Comparison of ENCODE assay signal across 9 cellular contexts in the genomic region with DNA sequence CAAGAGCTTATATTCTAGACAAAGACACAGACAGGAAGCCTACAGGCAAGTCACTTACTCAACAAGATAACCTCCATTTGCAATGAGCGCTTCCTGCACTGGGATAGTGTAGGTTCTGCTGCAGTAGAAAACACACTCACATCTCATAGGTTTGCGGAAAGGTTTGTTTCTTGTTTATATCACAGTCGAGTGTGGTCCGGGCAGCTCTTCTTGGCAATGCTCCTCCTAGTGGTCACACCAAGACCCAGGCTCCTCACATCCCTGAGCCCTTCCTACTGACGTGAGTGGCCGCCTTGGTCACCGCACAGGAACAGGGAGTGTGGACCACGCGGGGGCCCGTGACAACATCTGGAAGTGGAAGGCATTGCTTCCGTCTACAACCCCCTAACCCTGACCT. TPM values are rescaled to one million over a fixed set of nuclear protein-coding genes. Genes with fewer than 3 reads are reported as not detected.
DNase-seq lines count a peak whose midpoint lies in the region; ATAC-seq and TF ChIP-seq lines count a peak whose summit lies in the region.
"Had no signal": no experiment of that assay in that cellular context is flagged by ENCODE, and none has a peak within 500 bp of the region (broad histone marks: within the 10 kb centered on the region; RNA-seq: fewer than 3 reads in every experiment).

No MANE protein-coding gene starts in this region.

- H3K4me3 ChIP-seq in hepatocyte (no peak overlapping the region), upper lobe of left lung (no peak overlapping the region)

- TF ChIP-seq POLR2A in upper lobe of left lung (IDR thresholded peaks at IDR 0.05) = no peak

- H3K27me3 ChIP-seq in hepatocyte (no peaks in the 10 kb centered on the region), upper lobe of left lung (no peaks in the 10 kb centered on the region)

- H3K4me2 ChIP-seq in hepatocyte = no peak overlapping the region

- no peak overlapping the region for H3K4me3 Mint-ChIP-seq in activated naive CD4-positive, alpha-beta T cell treated with anti-CD3 and anti-CD28 coated beads for 36 hours
- H3K4me3 Mint-ChIP-seq in activated naive CD4-positive, alpha-beta T cell treated with anti-CD3 and anti-CD28 coated beads, Interleukin-2, amount 10 ng/mL, durations not matched to agents 7 days and 5 days = no peak overlapping the region

- H3K36me3 Mint-ChIP-seq in activated naive CD4-positive, alpha-beta T cell treated with anti-CD3 and anti-CD28 coated beads for 36 hours (ENCODE audit: low read depth) = no peaks in the 10 kb centered on the region
- no peaks in the 10 kb centered on the region for H3K36me3 Mint-ChIP-seq in activated naive CD4-positive, alpha-beta T cell treated with anti-CD3 and anti-CD28 coated beads, Interleukin-2, amount 10 ng/mL, durations not matched to agents 7 days and 5 days

- H3K4me1 Mint-ChIP-seq in activated naive CD4-positive, alpha-beta T cell treated with anti-CD3 and anti-CD28 coated beads for 36 hours (ENCODE audit: low read depth) = peaks cover 3% of the 10 kb centered on the region
- H3K4me1 Mint-ChIP-seq in activated naive CD4-positive, alpha-beta T cell treated with anti-CD3 and anti-CD28 coated beads, Interleukin-2, amount 10 ng/mL, durations not matched to agents 7 days and 5 days = no peaks in the 10 kb centered on the region

- H4K20me1 ChIP-seq in hepatocyte (ENCODE audit: insufficient read depth, poor library complexity, severe bottlenecking) = no peaks in the 10 kb centered on the region

- WGBS in hepatocyte (ENCODE audit: low lambda C conversion rate, missing lambda C conversion rate) = 18% methylated on average over 11 of the region's 11 CpGs
- 7 to 13% methylated on average over 8 to 11 of the region's 11 CpGs for WGBS in upper lobe of left lung, 2 donors

- intact Hi-C loops in activated naive CD4-positive, alpha-beta T cell treated with anti-CD3 and anti-CD28 coated beads for 36 hours (cut with micrococcal nuclease) = no loop called here

- DNase-seq in activated naive CD4-positive, alpha-beta T cell treated with anti-CD3 and anti-CD28 coated beads for 36 hours = peak; percentile 10
- no peak for DNase-seq in activated naive CD4-positive, alpha-beta T cell treated with anti-CD3 and anti-CD28 coated beads, Interleukin-2, amount 10 ng/mL, durations not matched to agents 7 days and 5 days
- DNase-seq in RPMI8226 (peak; percentile 57), hepatocyte (ENCODE audit: low spot score) (peak; percentile 70), upper lobe of left lung (no peak)

- H3K9me3 ChIP-seq in hepatocyte (ENCODE audit: low read depth) (no peaks in the 10 kb centered on the region), upper lobe of left lung (peaks cover 0 to 4% (median 2%) of the 10 kb centered on the region in 4 donors)

- CTCF ChIA-PET in activated naive CD4-positive, alpha-beta T cell treated with anti-CD3 and anti-CD28 coated beads for 36 hours (lab: Charles Lee) = no interaction called here
- CTCF ChIA-PET in activated naive CD4-positive, alpha-beta T cell treated with anti-CD3 and anti-CD28 coated beads, Interleukin-2, amount 10 ng/mL, durations not matched to agents 7 days and 5 days (lab: Charles Lee) = no interaction called here

- H3K79me2 ChIP-seq in hepatocyte = no peaks in the 10 kb centered on the region

- no peak overlapping the region for H3K27ac Mint-ChIP-seq in activated naive CD4-positive, alpha-beta T cell treated with anti-CD3 and anti-CD28 coated beads for 36 hours
- H3K27ac Mint-ChIP-seq in activated naive CD4-positive, alpha-beta T cell treated with anti-CD3 and anti-CD28 coated beads, Interleukin-2, amount 10 ng/mL, durations not matched to agents 7 days and 5 days = no peak overlapping the region

- H3K4me1 ChIP-seq in hepatocyte (ENCODE audit: insufficient read depth) (no peaks in the 10 kb centered on the region), upper lobe of left lung (peaks cover 0 to 5% (median 0%) of the 10 kb centered on the region in 4 donors)

- ATAC-seq in upper lobe of left lung (ENCODE audit: low FRiP score in 2 of 2) (no peak), HG02798 (IDR thresholded peaks at IDR 0.05; ENCODE audit: poor library complexity, unreplicated experiment) (no peak), GM18909 (IDR thresholded peaks at IDR 0.05; ENCODE audit: poor library complexity, unreplicated experiment) (no peak), HG03521 (IDR thresholded peaks at IDR 0.05; ENCODE audit: unreplicated experiment) (no peak)

- H3K36me3 ChIP-seq in hepatocyte (replicated peaks; ENCODE audit: insufficient read depth, low read depth) (no peaks in the 10 kb centered on the region), upper lobe of left lung (no peaks in the 10 kb centered on the region)

- H3K9me3 Mint-ChIP-seq in activated naive CD4-positive, alpha-beta T cell treated with anti-CD3 and anti-CD28 coated beads for 36 hours = peaks cover 7% of the 10 kb centered on the region
- peaks cover 6% of the 10 kb centered on the region for H3K9me3 Mint-ChIP-seq in activated naive CD4-positive, alpha-beta T cell treated with anti-CD3 and anti-CD28 coated beads, Interleukin-2, amount 10 ng/mL, durations not matched to agents 7 days and 5 days

- no peak overlapping the region for H3K27ac ChIP-seq in hepatocyte
- no peak overlapping the region for H3K27ac ChIP-seq in upper lobe of left lung

- no peaks in the 10 kb centered on the region for H3K9me2 ChIP-seq in hepatocyte (replicated peaks; ENCODE audit: insufficient read depth)

- TF ChIP-seq CTCF in hepatocyte (IDR thresholded peaks at IDR 0.05; ENCODE audit: poor library complexity) = peak; percentile 53
- peak in 4 of 6 experiments; percentile 6 to 33 (median 26) for TF ChIP-seq CTCF in upper lobe of left lung (IDR thresholded peaks at IDR 0.05)

- H2AFZ ChIP-seq in hepatocyte = no peak overlapping the region

- H3K27me3 Mint-ChIP-seq in activated naive CD4-positive, alpha-beta T cell treated with anti-CD3 and anti-CD28 coated beads for 36 hours (ENCODE audit: low read depth) = peaks cover 40% of the 10 kb centered on the region
- H3K27me3 Mint-ChIP-seq in activated naive CD4-positive, alpha-beta T cell treated with anti-CD3 and anti-CD28 coated beads, Interleukin-2, amount 10 ng/mL, durations not matched to agents 7 days and 5 days = peaks cover 56% of the 10 kb centered on the region

- TF ChIP-seq EP300 in upper lobe of left lung (IDR thresholded peaks at IDR 0.05) = no peak

RNA-seq across cellular contexts. Expression of gene RBFOX3, which starts 48.0 kb away (rescaled TPM):
- total RNA-seq in activated naive CD4-positive, alpha-beta T cell treated with anti-CD3 and anti-CD28 coated beads for 36 hours = not detected
- total RNA-seq in hepatocyte (not detected in 2 replicates), upper lobe of left lung (1 to 10 TPM in 1 of 6 donors, under 1 TPM in 1, not detected in 4; 0.10 to 3.1 TPM)
- 0.22 and 1.6 TPM in 2 replicates for polyA plus RNA-seq in hepatocyte
- total RNA-seq: T-helper 2 cell treated with Interferon-gamma antibody and Interleukin-4, amounts not matched to agents 100 ng/mL and 5 ng/mL, for 36 hours had no signal

Comparison
In these comparisons a context has a peak if more than half of its experiments do, and no peak if none do; other contexts are left out.
1. DNase-seq: peak in activated naive CD4-positive, alpha-beta T cell treated with anti-CD3 and anti-CD28 coated beads for 36 hours (single experiment), RPMI8226 (single experiment) and hepatocyte (single experiment); none in activated naive CD4-positive, alpha-beta T cell treated with anti-CD3 and anti-CD28 coated beads, Interleukin-2, amount 10 ng/mL, durations not matched to agents 7 days and 5 days (single experiment) and upper lobe of left lung (0 of 2).